20 cellular contexts compared by ENCODE assay signal in genomic region chr19:49193822-49194394, GRCh38. TPM values are rescaled to one million over a fixed set of nuclear protein-coding genes. Genes with fewer than 3 reads are reported as not detected.
A peak's percentile ranks its signal among the peaks of the same experiment; 100 is the strongest.
DNase-seq lines count a peak whose midpoint lies in the region; ATAC-seq and TF ChIP-seq lines count a peak whose summit lies in the region.
"Had no signal": no experiment of that assay in that cellular context is flagged by ENCODE, and none has a peak within 500 bp of the region (broad histone marks: within the 10 kb centered on the region; RNA-seq: fewer than 3 reads in every experiment).

No MANE protein-coding gene starts in this region.

- H3K27me3 Mint-ChIP-seq in chondrocyte (ENCODE audit: low read depth) (no peaks in the 10 kb centered on the region), endothelial cell (ENCODE audit: unreplicated experiment) (peaks cover 3% of the 10 kb centered on the region)

- H3K9me3 ChIP-seq in HEK293 (ENCODE audit: control insufficient read depth, insufficient read depth, low read depth, low read length): no peaks in the 10 kb centered on the region
- H3K9me3 ChIP-seq in lower lobe of right lung: no peaks in the 10 kb centered on the region
- no peaks in the 10 kb centered on the region for H3K9me3 ChIP-seq in transverse colon
- H3K9me3 ChIP-seq: A549, BE2C, HAP-1 had no signal

- intact Hi-C loops in lower lobe of right lung (cut with DNase I) (no loop called here), transverse colon (cut with DNase I; ENCODE audit: low total_unique reads) (no loop called here)

- DNase-seq in chondrocyte (ENCODE audit: low spot score) (peak; percentile 4), lower lobe of right lung (peak; percentile 10), transverse colon (no peak), NCI-H1417 treated with DMSO at 0.1 percent for 48 hours (lab: John Stamatoyannopoulos, UW) (no peak), NCI-H774 (lab: John Stamatoyannopoulos, UW) (no peak), endothelial cell (ENCODE audit: low spot score) (no peak)
- DNase-seq: 8988T; ACHN; AML-193; BE2C; CD4-positive, alpha-beta T cell; CD8-positive, alpha-beta memory T cell; DMS 273 treated with DMSO at 0.1 percent for 48 hours; DND-41; GOT3 had no signal

- H3K36me3 ChIP-seq in HEK293 (ENCODE audit: control insufficient read depth in 2 of 2, insufficient read depth in 1 of 2, low read length in 2 of 2) (peaks cover 0 to 29% of the 10 kb centered on the region in 2 experiments; a peak in 2 of 3 replicates), lower lobe of right lung (peaks cover 61% of the 10 kb centered on the region), transverse colon (peaks cover 0 to 38% (median 17%) of the 10 kb centered on the region in 4 donors)
- H3K36me3 ChIP-seq: BE2C had no signal

- in situ Hi-C loops in transverse colon (cut with MboI; ENCODE audit: low pct_ligation_motif_present in 1 of 4, low pct_unique_long_range_greater_than_20kb in 1 of 4, low sequenced_read_pairs in 3 of 4): no loop called here

- H3K9me3 Mint-ChIP-seq in chondrocyte (ENCODE audit: low read depth) (no peaks in the 10 kb centered on the region), endothelial cell (ENCODE audit: unreplicated experiment) (no peaks in the 10 kb centered on the region)
- H3K9me3 Mint-ChIP-seq: CD4-positive, alpha-beta T cell; CD8-positive, alpha-beta memory T cell had no signal

- 92% methylated on average over 5 to 6 of the region's 6 CpGs for WGBS in transverse colon (ENCODE audit: low coverage in 1 of 2), 2 donors

- no peaks in the 10 kb centered on the region for H3K27me3 ChIP-seq in lower lobe of right lung (ENCODE audit: low read depth)
- no peaks in the 10 kb centered on the region for H3K27me3 ChIP-seq in transverse colon
- H3K27me3 ChIP-seq: BE2C; BLaER1 treated with 17β-estradiol and CSF1 and Interleukin-3, amounts not matched to agents 10 nM and 100 nM had no signal

- H3K27ac Mint-ChIP-seq in chondrocyte (ENCODE audit: unreplicated experiment) (no peak overlapping the region), endothelial cell (ENCODE audit: unreplicated experiment) (no peak overlapping the region)
- H3K27ac Mint-ChIP-seq: CD4-positive, alpha-beta T cell; CD8-positive, alpha-beta memory T cell had no signal

- H3K4me3 Mint-ChIP-seq in chondrocyte (ENCODE audit: unreplicated experiment) (no peak overlapping the region), endothelial cell (ENCODE audit: unreplicated experiment) (no peak overlapping the region)
- H3K4me3 Mint-ChIP-seq: CD14-positive monocyte; CD4-positive, alpha-beta T cell; CD8-positive, alpha-beta memory T cell had no signal

- CTCF ChIA-PET in HEK293 (lab: Yijun Ruan, JAX): interaction anchor here (0.6 to 6.4 kb wide), 6 partner anchors 15 to 690 kb away, joined by 4 to 82 read pairs (median 4); no protein-coding TSS in a partner anchor

- POLR2A ChIA-PET in HEK293 (lab: Yijun Ruan, JAX): no interaction called here

- H3K4me1 Mint-ChIP-seq in chondrocyte (ENCODE audit: low read depth) (peaks cover 2% of the 10 kb centered on the region), endothelial cell (ENCODE audit: unreplicated experiment) (peaks cover 22% of the 10 kb centered on the region)

- H3K4me1 ChIP-seq in HEK293 (ENCODE audit: control insufficient read depth, insufficient read depth, low read length): no peaks in the 10 kb centered on the region
- peaks cover 13% of the 10 kb centered on the region for H3K4me1 ChIP-seq in lower lobe of right lung
- peaks cover 5 to 54% (median 34%) of the 10 kb centered on the region in 4 donors for H3K4me1 ChIP-seq in transverse colon
- H3K4me1 ChIP-seq: HAP-1 had no signal

- H3K27ac ChIP-seq in HEK293 (ENCODE audit: extremely low read depth, low read depth, low read length) (no peak overlapping the region), lower lobe of right lung (no peak overlapping the region), transverse colon (peak overlapping the region in 3 of 4 donors; percentile 35 to 84 (median 51))
- H3K27ac ChIP-seq: A549; BLaER1 treated with 17β-estradiol and CSF1 and Interleukin-3, amounts not matched to agents 10 nM and 100 nM had no signal

- no peak for ATAC-seq in lower lobe of right lung
- ATAC-seq: A549 had no signal

- no peak for TF ChIP-seq CTCF in HEK293 (tag by site-specific recombination; IDR thresholded peaks at IDR 0.05)
- no peak for TF ChIP-seq CTCF in chondrocyte (IDR thresholded peaks at IDR 0.05)
- TF ChIP-seq CTCF in lower lobe of right lung (IDR thresholded peaks at IDR 0.05): no peak
- TF ChIP-seq CTCF in transverse colon (IDR thresholded peaks at IDR 0.05): no peak
- TF ChIP-seq CTCF in endothelial cell (IDR thresholded peaks at IDR 0.05; ENCODE audit: unreplicated experiment): no peak

- peaks cover 36% of the 10 kb centered on the region for H3K36me3 Mint-ChIP-seq in chondrocyte (ENCODE audit: low read depth)
- peaks cover 60% of the 10 kb centered on the region for H3K36me3 Mint-ChIP-seq in endothelial cell (ENCODE audit: low read depth, unreplicated experiment)
- H3K36me3 Mint-ChIP-seq: CD8-positive, alpha-beta memory T cell had no signal

- no peak for TF ChIP-seq EP300 in transverse colon (IDR thresholded peaks at IDR 0.05; ENCODE audit: low read depth)

- TF ChIP-seq POLR2A in transverse colon (IDR thresholded peaks at IDR 0.05): peak; percentile 14

- H3K4me3 ChIP-seq in HEK293 (ENCODE audit: low read depth, low read length): no peak overlapping the region
- no peak overlapping the region for H3K4me3 ChIP-seq in lower lobe of right lung
- H3K4me3 ChIP-seq in transverse colon: no peak overlapping the region
- H3K4me3 ChIP-seq: A549; BLaER1 treated with 17β-estradiol and CSF1 and Interleukin-3, amounts not matched to agents 10 nM and 100 nM; HAP-1 had no signal

TF ChIP-seq in HEK293, 187 proteins besides CTCF, POLR2A, EP300 and RAD21 (continues in another document):
- TF ChIP-seq EGR2 (tag by site-specific recombination; IDR thresholded peaks at IDR 0.05; ENCODE audit: low read depth): peak; percentile 100
- TF ChIP-seq ZBTB17 (tag by site-specific recombination; IDR thresholded peaks at IDR 0.05): peak; percentile 56
- TF ChIP-seq SP2 (tag by site-specific recombination; IDR thresholded peaks at IDR 0.05): no peak
- TF ChIP-seq ZNF366 (tag by site-specific recombination; conservative IDR thresholded peaks at IDR 0.05): peak; percentile 61
- no peak for TF ChIP-seq ZNF132 (tag by site-specific recombination; IDR thresholded peaks at IDR 0.05; ENCODE audit: borderline replicate concordance)
- TF ChIP-seq ZNF350 (tag by site-specific recombination; IDR thresholded peaks at IDR 0.05): no peak
- TF ChIP-seq ELK4 (IDR thresholded peaks at IDR 0.05; ENCODE audit: borderline replicate concordance, low read depth, low read length): no peak
- no peak for TF ChIP-seq ZNF362 (tag by site-specific recombination; IDR thresholded peaks at IDR 0.05)
- TF ChIP-seq ZNF521 (tag by site-specific recombination; IDR thresholded peaks at IDR 0.05): no peak
- TF ChIP-seq ZBTB21 (tag by site-specific recombination; IDR thresholded peaks at IDR 0.05): no peak
- TF ChIP-seq ZNF792 (tag by site-specific recombination; IDR thresholded peaks at IDR 0.05): no peak
- no peak for TF ChIP-seq ZNF768 (tag by site-specific recombination; IDR thresholded peaks at IDR 0.05)
- TF ChIP-seq ZNF2 (tag by site-specific recombination; IDR thresholded peaks at IDR 0.05): no peak
- TF ChIP-seq ZNF239 (tag by site-specific recombination; IDR thresholded peaks at IDR 0.05): no peak
- TF ChIP-seq ZSCAN16 (tag by site-specific recombination; IDR thresholded peaks at IDR 0.05): no peak
- peak; percentile 49 for TF ChIP-seq PRDM1 (tag by site-specific recombination; IDR thresholded peaks at IDR 0.05)
- TF ChIP-seq ZNF626 (tag by site-specific recombination; IDR thresholded peaks at IDR 0.05): no peak
- TF ChIP-seq ZFHX2 (tag by site-specific recombination; conservative IDR thresholded peaks at IDR 0.05): peak; percentile 98
- peak; percentile 5; the same call in 1 of the 2 replicates for TF ChIP-seq ZBTB20 (tag by site-specific recombination; IDR thresholded peaks at IDR 0.05)
- TF ChIP-seq ZNF658 (tag by site-specific recombination; IDR thresholded peaks at IDR 0.05): no peak

RNA-seq across cellular contexts. Expression of gene TRPM4, which starts 36.3 kb away (rescaled TPM):
- 42.2 to 53.4 TPM (median 50.2 TPM) in 3 replicates for total RNA-seq in chondrocyte
- 51.6 TPM for total RNA-seq in lower lobe of right lung
- total RNA-seq in transverse colon: 100 to 1,000 TPM; 247 to 884 (median 568) TPM
- total RNA-seq in endothelial cell (ENCODE audit: unreplicated experiment): 75.3 TPM
- total RNA-seq: CD4-positive, alpha-beta T cell; CD8-positive, alpha-beta memory T cell had no signal

RNA-seq across cellular contexts. Expression of gene HRC, which starts 38.7 kb away (rescaled TPM):
- total RNA-seq in chondrocyte (not detected in 3 replicates), lower lobe of right lung (1.8 TPM), transverse colon (under 1 TPM in 2 of 4 donors, not detected in 2; 0.16 to 0.82 TPM), endothelial cell (ENCODE audit: unreplicated experiment) (0.72 TPM)
- total RNA-seq: CD4-positive, alpha-beta T cell; CD8-positive, alpha-beta memory T cell had no signal

Comparison
In these comparisons a context has a peak if more than half of its experiments do, and no peak if none do; other contexts are left out.
1. H3K27ac ChIP-seq: peak in transverse colon (3 of 4); none in HEK293 (single experiment) and lower lobe of right lung (single experiment).
2. DNase-seq: peak in chondrocyte (single experiment) and lower lobe of right lung (single experiment); none in transverse colon (single experiment), NCI-H1417 treated with DMSO at 0.1 percent for 48 hours (single experiment), NCI-H774 (single experiment) and endothelial cell (single experiment).